1 cellular context compared by ENCODE assay signal in the genomic region with DNA sequence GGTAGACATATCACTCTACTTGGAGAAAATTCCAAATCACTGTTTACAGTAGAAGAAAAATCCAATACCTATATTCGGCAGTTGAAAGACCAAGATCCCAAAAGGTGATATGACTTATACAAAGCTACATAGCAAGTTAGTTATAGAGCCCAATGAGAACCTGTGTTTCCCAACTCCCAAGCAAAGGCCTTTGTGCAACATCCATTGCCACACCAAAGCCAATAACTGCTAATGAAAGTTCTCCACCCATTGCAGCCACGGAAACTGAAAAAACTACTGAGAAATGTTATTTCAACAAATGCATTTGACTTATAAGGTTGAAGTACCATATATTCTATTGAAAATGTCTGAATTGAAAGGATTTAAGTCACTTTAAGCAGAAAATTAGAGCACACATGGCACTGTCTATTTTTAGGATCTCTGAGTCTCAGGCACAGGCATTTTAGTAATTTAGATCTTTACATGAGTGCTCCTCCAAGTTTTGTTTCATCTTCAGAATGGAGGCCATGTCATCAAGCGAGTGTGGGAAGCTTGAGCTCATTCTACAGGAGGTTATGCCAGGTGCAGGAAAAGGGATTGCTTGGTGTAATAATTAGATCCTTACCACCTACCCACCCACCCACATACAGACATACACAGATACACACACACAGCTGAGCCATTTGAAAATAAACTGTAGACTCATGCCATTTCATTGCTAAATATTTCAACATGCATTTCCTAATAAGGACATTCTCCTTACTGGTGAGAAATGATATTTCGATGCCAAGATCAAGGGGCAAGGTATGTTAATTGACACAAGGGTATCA.
TF ChIP-seq lines count a peak whose summit lies in the region.

No MANE protein-coding gene starts in this region.

TF ChIP-seq in liver, 16 proteins besides CTCF, POLR2A, EP300 and RAD21:
- TF ChIP-seq, protein P1, sequence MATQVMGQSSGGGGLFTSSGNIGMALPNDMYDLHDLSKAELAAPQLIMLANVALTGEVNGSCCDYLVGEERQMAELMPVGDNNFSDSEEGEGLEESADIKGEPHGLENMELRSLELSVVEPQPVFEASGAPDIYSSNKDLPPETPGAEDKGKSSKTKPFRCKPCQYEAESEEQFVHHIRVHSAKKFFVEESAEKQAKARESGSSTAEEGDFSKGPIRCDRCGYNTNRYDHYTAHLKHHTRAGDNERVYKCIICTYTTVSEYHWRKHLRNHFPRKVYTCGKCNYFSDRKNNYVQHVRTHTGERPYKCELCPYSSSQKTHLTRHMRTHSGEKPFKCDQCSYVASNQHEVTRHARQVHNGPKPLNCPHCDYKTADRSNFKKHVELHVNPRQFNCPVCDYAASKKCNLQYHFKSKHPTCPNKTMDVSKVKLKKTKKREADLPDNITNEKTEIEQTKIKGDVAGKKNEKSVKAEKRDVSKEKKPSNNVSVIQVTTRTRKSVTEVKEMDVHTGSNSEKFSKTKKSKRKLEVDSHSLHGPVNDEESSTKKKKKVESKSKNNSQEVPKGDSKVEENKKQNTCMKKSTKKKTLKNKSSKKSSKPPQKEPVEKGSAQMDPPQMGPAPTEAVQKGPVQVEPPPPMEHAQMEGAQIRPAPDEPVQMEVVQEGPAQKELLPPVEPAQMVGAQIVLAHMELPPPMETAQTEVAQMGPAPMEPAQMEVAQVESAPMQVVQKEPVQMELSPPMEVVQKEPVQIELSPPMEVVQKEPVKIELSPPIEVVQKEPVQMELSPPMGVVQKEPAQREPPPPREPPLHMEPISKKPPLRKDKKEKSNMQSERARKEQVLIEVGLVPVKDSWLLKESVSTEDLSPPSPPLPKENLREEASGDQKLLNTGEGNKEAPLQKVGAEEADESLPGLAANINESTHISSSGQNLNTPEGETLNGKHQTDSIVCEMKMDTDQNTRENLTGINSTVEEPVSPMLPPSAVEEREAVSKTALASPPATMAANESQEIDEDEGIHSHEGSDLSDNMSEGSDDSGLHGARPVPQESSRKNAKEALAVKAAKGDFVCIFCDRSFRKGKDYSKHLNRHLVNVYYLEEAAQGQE (IDR thresholded peaks at IDR 0.05): peak; percentile 18
- TF ChIP-seq RXRA (IDR thresholded peaks at IDR 0.05): peak in 1 of 2 donors; percentile 64
- TF ChIP-seq, protein P2, sequence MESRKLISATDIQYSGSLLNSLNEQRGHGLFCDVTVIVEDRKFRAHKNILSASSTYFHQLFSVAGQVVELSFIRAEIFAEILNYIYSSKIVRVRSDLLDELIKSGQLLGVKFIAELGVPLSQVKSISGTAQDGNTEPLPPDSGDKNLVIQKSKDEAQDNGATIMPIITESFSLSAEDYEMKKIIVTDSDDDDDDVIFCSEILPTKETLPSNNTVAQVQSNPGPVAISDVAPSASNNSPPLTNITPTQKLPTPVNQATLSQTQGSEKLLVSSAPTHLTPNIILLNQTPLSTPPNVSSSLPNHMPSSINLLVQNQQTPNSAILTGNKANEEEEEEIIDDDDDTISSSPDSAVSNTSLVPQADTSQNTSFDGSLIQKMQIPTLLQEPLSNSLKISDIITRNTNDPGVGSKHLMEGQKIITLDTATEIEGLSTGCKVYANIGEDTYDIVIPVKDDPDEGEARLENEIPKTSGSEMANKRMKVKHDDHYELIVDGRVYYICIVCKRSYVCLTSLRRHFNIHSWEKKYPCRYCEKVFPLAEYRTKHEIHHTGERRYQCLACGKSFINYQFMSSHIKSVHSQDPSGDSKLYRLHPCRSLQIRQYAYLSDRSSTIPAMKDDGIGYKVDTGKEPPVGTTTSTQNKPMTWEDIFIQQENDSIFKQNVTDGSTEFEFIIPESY (IDR thresholded peaks at IDR 0.05): no peak
- TF ChIP-seq EGR1 (IDR thresholded peaks at IDR 0.05; ENCODE audit: low read depth in 2 of 2): no peak
- TF ChIP-seq HNF4A (conservative IDR thresholded peaks at IDR 0.05): peak; percentile 43 to 71
- no peak for TF ChIP-seq FOXA1 (IDR thresholded peaks at IDR 0.05)
- TF ChIP-seq, protein P3, sequence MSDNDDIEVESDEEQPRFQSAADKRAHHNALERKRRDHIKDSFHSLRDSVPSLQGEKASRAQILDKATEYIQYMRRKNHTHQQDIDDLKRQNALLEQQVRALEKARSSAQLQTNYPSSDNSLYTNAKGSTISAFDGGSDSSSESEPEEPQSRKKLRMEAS (IDR thresholded peaks at IDR 0.05): no peak
- TF ChIP-seq HNF4G (IDR thresholded peaks at IDR 0.05): no peak
- TF ChIP-seq, protein P4, sequence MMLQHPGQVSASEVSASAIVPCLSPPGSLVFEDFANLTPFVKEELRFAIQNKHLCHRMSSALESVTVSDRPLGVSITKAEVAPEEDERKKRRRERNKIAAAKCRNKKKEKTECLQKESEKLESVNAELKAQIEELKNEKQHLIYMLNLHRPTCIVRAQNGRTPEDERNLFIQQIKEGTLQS (IDR thresholded peaks at IDR 0.05): peak; percentile 27
- TF ChIP-seq FOXA2 (IDR thresholded peaks at IDR 0.05): no peak
